ENCODE assay signal across 21 cellular contexts in genomic region chr7:44989132-44989531, GRCh38. TPM values are rescaled to one million over a fixed set of nuclear protein-coding genes. Genes with fewer than 3 reads are reported as not detected.
"Had no signal": no experiment of that assay in that cellular context is flagged by ENCODE, and none has a peak within 500 bp of the region (broad histone marks: within the 10 kb centered on the region; RNA-seq: fewer than 3 reads in every experiment).

No MANE protein-coding gene starts in this region.

- H3K27ac Mint-ChIP-seq: activated T-helper 1 cell treated with anti-CD3 and anti-CD28 coated beads, Interleukin-12 subunit alpha, Interleukin-12 subunit beta, Interleukin-2, Interleukin-4 antibody, amounts not matched to agents 30 ng/mL and 10 ng/mL and 1 ng/mL, durations not matched to agents 14 hours and 24 hours and 36 hours; stimulated activated effector memory CD8-positive, alpha-beta T cell treated with anti-CD3 and anti-CD28 coated beads, Interleukin-12 subunit alpha, Interleukin-12 subunit beta, amount 100 ng/mL, for 72 hours had no signal

- H3K27me3 ChIP-seq: breast epithelium, gastrocnemius medialis, sigmoid colon, stomach, upper lobe of left lung had no signal

- H3K4me3 Mint-ChIP-seq: immature natural killer cell; stimulated activated effector memory CD8-positive, alpha-beta T cell treated with anti-CD3 and anti-CD28 coated beads, Interleukin-12 subunit alpha, Interleukin-12 subunit beta, amount 100 ng/mL, for 72 hours had no signal

- H3K9me3 ChIP-seq: breast epithelium, gastrocnemius medialis, left ventricle myocardium inferior, sigmoid colon, stomach, upper lobe of left lung had no signal

- DNase-seq: activated CD4-positive, alpha-beta T cell treated with anti-CD3 and anti-CD28 coated beads, Interleukin-2, amount 50 U/mL, for 4 hours; activated naive CD4-positive, alpha-beta T cell treated with Interleukin-2 at 50 U/mL for 16 hours; activated T-cell treated with anti-CD3 and anti-CD28 coated beads for 4 hours; gastrocnemius medialis; immature natural killer cell; kidney glomerular epithelial cell; left ventricle myocardium inferior; mesendoderm; naive thymus-derived CD8-positive, alpha-beta T cell; sigmoid colon; stimulated activated CD4-positive, alpha-beta T cell treated with anti-CD3 and anti-CD28 coated beads, Interleukin-4, amount 100 ng/mL, for 24 hours; stomach; upper lobe of left lung had no signal

- H3K27ac ChIP-seq: gastrocnemius medialis, sigmoid colon, SK-N-MC had no signal

- H3K9me3 Mint-ChIP-seq: activated T-helper 1 cell treated with anti-CD3 and anti-CD28 coated beads, Interleukin-12 subunit alpha, Interleukin-12 subunit beta, Interleukin-2, Interleukin-4 antibody, amounts not matched to agents 30 ng/mL and 10 ng/mL and 1 ng/mL, durations not matched to agents 14 hours and 24 hours and 36 hours; immature natural killer cell; naive thymus-derived CD8-positive, alpha-beta T cell; stimulated activated effector memory CD8-positive, alpha-beta T cell treated with anti-CD3 and anti-CD28 coated beads, Interleukin-12 subunit alpha, Interleukin-12 subunit beta, amount 100 ng/mL, for 72 hours had no signal

- ATAC-seq: activated CD4-positive, CD25-positive, alpha-beta regulatory T cell treated with anti-CD3 and anti-CD28 coated beads, Interleukin-2, amount 50 U/mL, for 24 hours; esophagus mucosa; gastrocnemius medialis; naive thymus-derived CD8-positive, alpha-beta T cell; stimulated activated effector memory CD8-positive, alpha-beta T cell treated with anti-CD3 and anti-CD28 coated beads, Interleukin-12 subunit alpha, Interleukin-12 subunit beta, amount 100 ng/mL, for 72 hours had no signal

- H3K27me3 Mint-ChIP-seq: naive thymus-derived CD8-positive, alpha-beta T cell had no signal

- H3K4me3 ChIP-seq: breast epithelium, coronary artery, gastrocnemius medialis, left ventricle myocardium inferior, sigmoid colon, SK-N-MC, stomach, upper lobe of left lung had no signal

RNA-seq across cellular contexts. Expression of gene MYO1G, which starts 10.3 kb away (rescaled TPM):
- total RNA-seq: renal cortical epithelial cell had no signal
